ENCODE assay signal across 17 cellular contexts in genomic region chr16:84207266-84207665, GRCh38. TPM values are rescaled to one million over a fixed set of nuclear protein-coding genes. Genes with fewer than 3 reads are reported as not detected.
DNase-seq lines count a peak whose midpoint lies in the region; ATAC-seq and TF ChIP-seq lines count a peak whose summit lies in the region.
"Had no signal": no experiment of that assay in that cellular context is flagged by ENCODE, and none has a peak within 500 bp of the region (broad histone marks: within the 10 kb centered on the region; RNA-seq: fewer than 3 reads in every experiment).

No MANE protein-coding gene starts in this region.

- intact Hi-C loops in thyroid gland (cut with DNase I) (no loop called here), psoas muscle (cut with DNase I) (no loop called here)

- CTCF ChIA-PET in HEK293 (lab: Yijun Ruan, JAX): interaction anchor here (0.7 to 1.1 kb wide), 2 partner anchors 123 to 277 kb away, joined by 3 to 5 read pairs; no protein-coding TSS in a partner anchor

- TF ChIP-seq CTCF in HEK293 (tag by site-specific recombination; IDR thresholded peaks at IDR 0.05): no peak
- TF ChIP-seq CTCF in epithelial cell of proximal tubule (conservative IDR thresholded peaks at IDR 0.05; ENCODE audit: low read depth, low read length): no peak
- no peak for TF ChIP-seq CTCF in nephron (IDR thresholded peaks at IDR 0.05; ENCODE audit: unreplicated experiment in 3 of 3)
- TF ChIP-seq CTCF in thyroid gland (IDR thresholded peaks at IDR 0.05): no peak
- TF ChIP-seq CTCF in psoas muscle (IDR thresholded peaks at IDR 0.05): no peak

- peak overlapping the region; percentile 79 to 89 (median 80) for H3K27ac Mint-ChIP-seq in nephron
- H3K27ac Mint-ChIP-seq: CD4-positive, alpha-beta memory T cell had no signal

- 37 to 45% methylated on average over 5 to 6 of the region's 6 CpGs for WGBS in thyroid gland, 2 donors
- 66 to 76% (median 71%) methylated on average over 6 of the region's 6 CpGs for WGBS in psoas muscle, 3 donors

- no peak for ATAC-seq in psoas muscle

- no peaks in the 10 kb centered on the region for H3K36me3 ChIP-seq in HEK293 (ENCODE audit: control insufficient read depth in 2 of 2, insufficient read depth in 1 of 2, low read length in 2 of 2)
- no peaks in the 10 kb centered on the region for H3K36me3 ChIP-seq in thyroid gland
- H3K36me3 ChIP-seq in psoas muscle (ENCODE audit: insufficient read depth in 1 of 2, low read depth in 1 of 2): no peaks in the 10 kb centered on the region
- H3K36me3 ChIP-seq: BE2C had no signal

- DNase-seq in epithelial cell of proximal tubule (ENCODE audit: low read depth) (peak; percentile 27), thyroid gland (peak; percentile 41 to 56), medulla oblongata (ENCODE audit: extremely low spot score) (no peak), psoas muscle (no peak), NCI-H1105 (lab: John Stamatoyannopoulos, UW) (no peak)
- DNase-seq: BE2C; CD4-positive, alpha-beta memory T cell; COR-L47; DND-41; GF-D8; HCEC 1CT had no signal

- H3K27me3 ChIP-seq in thyroid gland (no peaks in the 10 kb centered on the region), psoas muscle (ENCODE audit: insufficient read depth in 3 of 3, low read length in 2 of 3) (no peaks in the 10 kb centered on the region)
- H3K27me3 ChIP-seq: BE2C had no signal

- POLR2A ChIA-PET in HEK293 (lab: Yijun Ruan, JAX): no interaction called here

- H3K4me1 ChIP-seq in HEK293 (ENCODE audit: control insufficient read depth, insufficient read depth, low read length) (no peaks in the 10 kb centered on the region), thyroid gland (no peaks in the 10 kb centered on the region), psoas muscle (no peaks in the 10 kb centered on the region)

- H3K27me3 Mint-ChIP-seq in nephron (ENCODE audit: low read depth): peaks cover 10% of the 10 kb centered on the region

- H3K27ac ChIP-seq in HEK293 (ENCODE audit: extremely low read depth, low read depth, low read length) (no peak overlapping the region), thyroid gland (no peak overlapping the region), psoas muscle (no peak overlapping the region)
- H3K27ac ChIP-seq: C4-2B, HL-60 had no signal

- peaks cover 5% of the 10 kb centered on the region for H3K4me1 Mint-ChIP-seq in nephron
- H3K4me1 Mint-ChIP-seq: CD4-positive, alpha-beta memory T cell had no signal

- H3K4me3 ChIP-seq in HEK293 (ENCODE audit: low read depth, low read length): no peak overlapping the region
- H3K4me3 ChIP-seq in epithelial cell of proximal tubule (ENCODE audit: low read depth, low read length): no peak overlapping the region
- no peak overlapping the region for H3K4me3 ChIP-seq in thyroid gland (replicated peaks in 1 of 3)
- H3K4me3 ChIP-seq in psoas muscle: no peak overlapping the region

- no peak for TF ChIP-seq POLR2A in thyroid gland (IDR thresholded peaks at IDR 0.05)

- no peaks in the 10 kb centered on the region for H3K36me3 Mint-ChIP-seq in nephron (ENCODE audit: low read depth)
- H3K36me3 Mint-ChIP-seq: CD4-positive, alpha-beta memory T cell had no signal

- H3K9me3 ChIP-seq in HEK293 (ENCODE audit: control insufficient read depth, insufficient read depth, low read depth, low read length) (no peaks in the 10 kb centered on the region), thyroid gland (no peaks in the 10 kb centered on the region), psoas muscle (no peaks in the 10 kb centered on the region)
- H3K9me3 ChIP-seq: BE2C had no signal

- H3K4me3 Mint-ChIP-seq in nephron: no peak overlapping the region
- H3K4me3 Mint-ChIP-seq: CD4-positive, alpha-beta memory T cell had no signal

- H3K9me3 Mint-ChIP-seq in nephron: peaks cover 2% of the 10 kb centered on the region

TF ChIP-seq in HEK293, 187 proteins besides CTCF, POLR2A, EP300 and RAD21:
- TF ChIP-seq ZNF677 (tag by site-specific recombination; IDR thresholded peaks at IDR 0.05) (0 out of 2 replicates have a peak, but pooled peaks have one; percentile 12), ZNF843 (tag by site-specific recombination; IDR thresholded peaks at IDR 0.05) (no peak)
TF ChIP-seq in HEK293: peak in this region for 1.

RNA-seq across cellular contexts. Expression of gene ADAD2, which starts 16.3 kb away (rescaled TPM):
- total RNA-seq in epithelial cell of proximal tubule (not detected in 2 replicates), thyroid gland (under 1 TPM; 0.24 to 0.78 (median 0.54) TPM), psoas muscle (not detected)
- under 1 TPM; 0.17 to 0.69 (median 0.18) TPM for polyA plus RNA-seq in psoas muscle
- total RNA-seq: CD4-positive, alpha-beta memory T cell; H4 had no signal
- polyA plus RNA-seq: AG04450; CD4-positive, alpha-beta memory T cell had no signal

RNA-seq across cellular contexts. Expression of gene TAF1C, which starts 20.4 kb away (rescaled TPM):
- 30.4 and 31.9 TPM in 2 replicates for total RNA-seq in epithelial cell of proximal tubule
- total RNA-seq in thyroid gland: 10 to 100 TPM; 29.4 to 64.2 (median 56.3) TPM
- total RNA-seq in psoas muscle: 10 to 100 TPM in 3 of 4 donors, 1 to 10 TPM in 1; 8.3 to 22.3 (median 16.3) TPM
- 10 to 100 TPM; 13.6 to 24.4 (median 19.3) TPM for polyA plus RNA-seq in psoas muscle

RNA-seq across cellular contexts. Expression of gene KCNG4, which starts 32.5 kb away (rescaled TPM):
- total RNA-seq in epithelial cell of proximal tubule (not detected in 2 replicates), thyroid gland (not detected), psoas muscle (under 1 TPM in 1 of 4 donors, not detected in 3; 0.10 TPM)
- polyA plus RNA-seq in psoas muscle: under 1 TPM in 1 of 3 donors, not detected in 2; 0.04 TPM
- total RNA-seq: CD4-positive, alpha-beta memory T cell; H4 had no signal
- polyA plus RNA-seq: AG04450; CD4-positive, alpha-beta memory T cell had no signal

Comparison
In these comparisons a context has a peak if more than half of its experiments do, and no peak if none do; other contexts are left out.
1. DNase-seq: peak in epithelial cell of proximal tubule (single experiment) and thyroid gland (2 of 2); none in medulla oblongata (single experiment), psoas muscle (0 of 2) and NCI-H1105 (single experiment).